8 cellular contexts compared by ENCODE assay signal in genomic region chr20:2206957-2207769, GRCh38.
A peak's percentile ranks its signal among the peaks of the same experiment; 100 is the strongest.
DNase-seq lines count a peak whose midpoint lies in the region; ATAC-seq and TF ChIP-seq lines count a peak whose summit lies in the region.

No MANE protein-coding gene starts in this region.

- intact Hi-C loops in heart right ventricle (cut with DNase I): loop anchor here in 9 of 10 donors (2.0 to 10.0 kb wide), 6 partner anchors 138 to 252 kb away; no protein-coding TSS in a partner anchor

- H3K9me3 Mint-ChIP-seq in activated naive CD8-positive, alpha-beta T cell treated with anti-CD3 and anti-CD28 coated beads, Interleukin-2, amount 10 ng/mL, durations not matched to agents 7 days and 5 days: no peaks in the 10 kb centered on the region
- peaks cover 6% of the 10 kb centered on the region for H3K9me3 Mint-ChIP-seq in type B pancreatic cell

- WGBS in heart right ventricle, 2 donors: 1 to 2% methylated on average over 82 of the region's 82 CpGs

- H3K4me3 ChIP-seq in AG04450 (ENCODE audit: low read depth, low read length) (peak overlapping the region; percentile 57), heart right ventricle (peak overlapping the region; percentile 26 to 68 (median 56))

- H3K27me3 ChIP-seq in AG04450 (ENCODE audit: control insufficient read depth, insufficient read depth, low read length): peaks cover 27% of the 10 kb centered on the region
- H3K27me3 ChIP-seq in heart right ventricle: peaks cover 0 to 59% (median 37%) of the 10 kb centered on the region in 7 donors

- POLR2A ChIA-PET in AG04450 (lab: Yijun Ruan, JAX): interaction anchor here (1.2 kb wide), 1 partner anchor 445 kb away, joined by 4 read pairs; the partner anchor contains the start of gene NOP56
- POLR2A ChIA-PET in activated naive CD8-positive, alpha-beta T cell treated with anti-CD3 and anti-CD28 coated beads, Interleukin-2, amount 10 ng/mL, durations not matched to agents 7 days and 5 days (lab: Charles Lee): interaction anchor here (0.5 to 1.4 kb wide), 2 partner anchors 263 to 444 kb away, joined by 4 to 6 read pairs; partner anchors contain the start of gene SNRPB

- H3K9me3 ChIP-seq in AG04450 (ENCODE audit: control insufficient read depth, insufficient read depth, low read length) (peaks cover 8% of the 10 kb centered on the region; the same call in 1 of the 2 replicates), heart right ventricle (no peaks in the 10 kb centered on the region)

- peaks cover 22% of the 10 kb centered on the region for H3K27me3 Mint-ChIP-seq in activated naive CD8-positive, alpha-beta T cell treated with anti-CD3 and anti-CD28 coated beads, Interleukin-2, amount 10 ng/mL, durations not matched to agents 7 days and 5 days
- peaks cover 38% of the 10 kb centered on the region for H3K27me3 Mint-ChIP-seq in type B pancreatic cell

- peak; percentile 62 for TF ChIP-seq CTCF in AG04450 (IDR thresholded peaks at IDR 0.05; ENCODE audit: low read depth, low read length)
- TF ChIP-seq CTCF in heart right ventricle (IDR thresholded peaks at IDR 0.05): peak; percentile 51 to 89 (median 80)
- TF ChIP-seq CTCF in type B pancreatic cell (conservative IDR thresholded peaks at IDR 0.05): peak; percentile 91

- H3K36me3 Mint-ChIP-seq in activated naive CD8-positive, alpha-beta T cell treated with anti-CD3 and anti-CD28 coated beads, Interleukin-2, amount 10 ng/mL, durations not matched to agents 7 days and 5 days: no peaks in the 10 kb centered on the region
- H3K36me3 Mint-ChIP-seq in type B pancreatic cell: no peaks in the 10 kb centered on the region

- H3K4me1 ChIP-seq in heart right ventricle: peaks cover 0 to 33% (median 13%) of the 10 kb centered on the region in 9 donors

- H3K4me1 Mint-ChIP-seq in activated naive CD8-positive, alpha-beta T cell treated with anti-CD3 and anti-CD28 coated beads, Interleukin-2, amount 10 ng/mL, durations not matched to agents 7 days and 5 days: no peaks in the 10 kb centered on the region
- H3K4me1 Mint-ChIP-seq in type B pancreatic cell (ENCODE audit: unreplicated experiment): no peaks in the 10 kb centered on the region

- peak overlapping the region; percentile 45 for H3K27ac Mint-ChIP-seq in activated naive CD8-positive, alpha-beta T cell treated with anti-CD3 and anti-CD28 coated beads, Interleukin-2, amount 10 ng/mL, durations not matched to agents 7 days and 5 days
- no peak overlapping the region for H3K27ac Mint-ChIP-seq in type B pancreatic cell

- H3K36me3 ChIP-seq in heart right ventricle: no peaks in the 10 kb centered on the region

- ATAC-seq in GM18868 (IDR thresholded peaks at IDR 0.05; ENCODE audit: unreplicated experiment): peak; percentile 67
- peak; percentile 82 for ATAC-seq in activated naive CD8-positive, alpha-beta T cell treated with anti-CD3 and anti-CD28 coated beads, Interleukin-2, amount 10 ng/mL, durations not matched to agents 7 days and 5 days (ENCODE audit: low read depth)
- ATAC-seq in heart right ventricle: peak; percentile 82 to 92 (median 87)

- H3K27ac ChIP-seq in AG04450 (ENCODE audit: low read depth, low read length): no peak overlapping the region
- H3K27ac ChIP-seq in heart right ventricle: peak overlapping the region in 1 of 10 donors; percentile 46

- H3K4me3 Mint-ChIP-seq in activated naive CD8-positive, alpha-beta T cell treated with anti-CD3 and anti-CD28 coated beads, Interleukin-2, amount 10 ng/mL, durations not matched to agents 7 days and 5 days: peak overlapping the region; percentile 77
- peak overlapping the region; percentile 86 for H3K4me3 Mint-ChIP-seq in type B pancreatic cell

- CTCF ChIA-PET in AG04450 (lab: Charles Lee): interaction anchor here (0.5 to 2.6 kb wide), 23 partner anchors 9 to 448 kb away, joined by 3 to 26 read pairs (median 3); no protein-coding TSS in a partner anchor

- DNase-seq in AG04450 (ENCODE audit: low read depth, low spot score): no peak
- DNase-seq in HuH-7.5 (ENCODE audit: low spot score): peak; percentile 91
- peak; percentile 15 for DNase-seq in SK-N-DZ (ENCODE audit: low spot score)
- DNase-seq in activated naive CD8-positive, alpha-beta T cell treated with anti-CD3 and anti-CD28 coated beads, Interleukin-2, amount 10 ng/mL, durations not matched to agents 7 days and 5 days: peak; percentile 79
- peak; percentile 47 to 79 for DNase-seq in heart right ventricle
- peak; percentile 30 for DNase-seq in pons (ENCODE audit: low spot score)
- DNase-seq in type B pancreatic cell (ENCODE audit: extremely low spot score, unreplicated experiment): peak; percentile 85
